ENCODE assay signal across 8 cellular contexts in the genomic region with DNA sequence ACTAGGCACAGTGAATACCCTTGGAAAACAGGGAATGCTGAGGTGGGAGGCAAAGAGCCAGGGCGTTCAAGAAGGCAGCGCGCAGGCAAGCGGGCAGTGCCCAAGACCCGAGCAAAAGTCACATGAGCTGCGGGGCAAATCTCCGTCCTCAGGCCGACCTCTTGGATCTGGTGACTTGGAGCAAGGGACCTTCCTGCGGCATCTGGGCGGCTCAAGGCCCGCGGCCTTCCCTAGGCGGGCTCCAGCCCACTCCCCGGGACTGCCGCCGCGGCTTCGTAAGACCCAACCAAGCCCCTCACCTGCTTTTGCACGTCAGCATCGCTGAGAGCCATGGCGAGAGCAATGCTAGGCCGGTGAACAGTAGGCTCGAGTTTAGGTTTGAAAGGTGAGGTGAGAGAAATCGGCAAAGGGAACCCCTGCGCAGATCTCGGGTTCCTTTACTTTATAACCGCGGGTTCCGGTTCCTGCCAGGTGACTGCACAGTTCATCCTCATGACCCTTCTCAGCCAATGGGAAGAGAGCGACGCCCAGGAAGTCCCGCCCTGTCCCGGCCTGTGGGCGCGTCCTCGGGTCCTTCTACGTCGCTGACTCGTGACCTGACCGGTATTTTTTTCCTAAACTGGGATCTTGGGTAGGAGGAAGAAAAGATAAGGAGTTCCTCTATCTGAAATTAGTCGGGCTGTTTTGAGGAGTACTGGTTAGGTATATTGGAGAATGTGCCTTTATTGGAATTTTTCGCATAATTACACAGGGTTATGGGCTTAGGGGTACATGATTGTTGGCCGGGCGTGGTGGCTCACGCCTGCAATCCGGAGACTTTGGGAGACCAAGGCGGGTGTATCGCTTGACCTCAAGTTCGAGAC. TPM values are rescaled to one million over a fixed set of nuclear protein-coding genes. Genes with fewer than 3 reads are reported as not detected.
DNase-seq lines count a peak whose midpoint lies in the region; TF ChIP-seq lines count a peak whose summit lies in the region.

A gene (minus strand): TSS at position 446 of the 863 bp plus-strand sequence. CDS start 114 bp downstream, at position 332.

- H3K27me3 ChIP-seq in effector memory CD4-positive, alpha-beta T cell (replicated peaks; ENCODE audit: control insufficient read depth, insufficient read depth, low read length, poor library complexity, severe bottlenecking): no peaks in the 10 kb centered on the region

- peaks cover 7% of the 10 kb centered on the region for H3K4me1 ChIP-seq in effector memory CD4-positive, alpha-beta T cell (ENCODE audit: control insufficient read depth, insufficient read depth, low read length, poor library complexity, severe bottlenecking)

- H3K36me3 ChIP-seq in effector memory CD4-positive, alpha-beta T cell (ENCODE audit: control insufficient read depth, insufficient read depth, low read length): no peaks in the 10 kb centered on the region

- POLR2A ChIA-PET in activated CD8-positive, alpha-beta memory T cell treated with anti-CD3 and anti-CD28 coated beads for 36 hours (lab: Charles Lee): interaction anchor here (1.2 kb wide), 1 partner anchor 10 kb away, joined by 6 read pairs; a partner anchor contains a TSS

- peak; percentile 94 for DNase-seq in CMK (ENCODE audit: low read depth)
- DNase-seq in GM20000 (ENCODE audit: low spot score): peak; percentile 95
- DNase-seq in HT-29 (ENCODE audit: low spot score): peak; percentile 92
- peak; percentile 93 to 96 for DNase-seq in NOMO-1 (lab: John Stamatoyannopoulos, UW; ENCODE audit: unreplicated experiment in 2 of 2)
- DNase-seq in effector memory CD4-positive, alpha-beta T cell: peak; percentile 89 to 95 (median 93)
- DNase-seq in lung microvascular endothelial cell (ENCODE audit: low read depth in 2 of 2): peak; percentile 97 to 98
- peak; percentile 85 to 89 (median 86) for DNase-seq in stimulated activated CD4-positive, alpha-beta T cell treated with anti-CD3 and anti-CD28 coated beads, TNF-alpha, amount 100 ng/mL, for 48 hours (ENCODE audit: low read depth in 3 of 3)

- CTCF ChIA-PET in activated CD8-positive, alpha-beta memory T cell treated with anti-CD3 and anti-CD28 coated beads for 36 hours (lab: Charles Lee): interaction anchor here (0.8 kb wide), 1 partner anchor 43 kb away, joined by 3 read pairs; no protein-coding TSS in a partner anchor

- no peak for TF ChIP-seq CTCF in GM20000 (IDR thresholded peaks at IDR 0.05; ENCODE audit: extremely low read depth, missing control alignments)

- H3K4me3 ChIP-seq in effector memory CD4-positive, alpha-beta T cell (ENCODE audit: insufficient read depth, low read depth, low read length, poor library complexity, severe bottlenecking): peak within 1 kb of the TSS; percentile 100

- H3K27ac ChIP-seq in effector memory CD4-positive, alpha-beta T cell (ENCODE audit: insufficient read depth, low read length, poor library complexity, severe bottlenecking): peak within 1 kb of the TSS; percentile 96

- H3K9me3 ChIP-seq in effector memory CD4-positive, alpha-beta T cell (ENCODE audit: control insufficient read depth, low read length): no peaks in the 10 kb centered on the region

RNA-seq across cellular contexts. Expression of the gene that starts here (rescaled TPM):
- total RNA-seq in HT-29 (2014; rRNA removed; shearing (Covaris generic)): 40.2 and 63.3 TPM in 2 replicates
- total RNA-seq in activated CD8-positive, alpha-beta memory T cell treated with anti-CD3 and anti-CD28 coated beads for 36 hours: 10 to 100 TPM; 90.3 to 95.0 TPM
- 106 and 141 TPM in 2 replicates for total RNA-seq in lung microvascular endothelial cell

Comparison
In these comparisons a context has a peak if more than half of its experiments do, and no peak if none do; other contexts are left out.
1. Peak in every context shown above with its lines: DNase-seq, H3K4me3 ChIP-seq and H3K27ac ChIP-seq.